In genomic region chr13:69820180-69820579, GRCh38 we compare ENCODE assay signal across 27 cellular contexts.
"Had no signal": no experiment of that assay in that cellular context is flagged by ENCODE, and none has a peak within 500 bp of the region (broad histone marks: within the 10 kb centered on the region; RNA-seq: fewer than 3 reads in every experiment).

No MANE protein-coding gene starts in this region.

- ATAC-seq: activated CD8-positive, alpha-beta T cell treated with anti-CD3 and anti-CD28 coated beads, Interleukin-2, amount 10 ng/mL, durations not matched to agents 7 days and 5 days; Panc1 had no signal

- H3K4me1 Mint-ChIP-seq: activated CD4-positive, alpha-beta T cell treated with anti-CD3 and anti-CD28 coated beads, Interleukin-2, amount 10 ng/mL, durations not matched to agents 7 days and 5 days; activated naive CD4-positive, alpha-beta T cell treated with anti-CD3 and anti-CD28 coated beads, Interleukin-2, amount 50 U/mL, for 24 hours; activated naive CD8-positive, alpha-beta T cell treated with anti-CD3 and anti-CD28 coated beads, Interleukin-2, amount 10 ng/mL, durations not matched to agents 7 days and 5 days; central memory CD8-positive, alpha-beta T cell had no signal

- H3K36me3 Mint-ChIP-seq: activated naive CD4-positive, alpha-beta T cell treated with anti-CD3 and anti-CD28 coated beads, Interleukin-2, amount 50 U/mL, for 24 hours; activated naive CD8-positive, alpha-beta T cell treated with anti-CD3 and anti-CD28 coated beads, Interleukin-2, amount 10 ng/mL, durations not matched to agents 7 days and 5 days had no signal

- H3K36me3 ChIP-seq: ascending aorta, cardiac muscle cell, MG63, SJCRH30 had no signal

- H3K4me3 Mint-ChIP-seq: activated CD4-positive, alpha-beta T cell treated with anti-CD3 and anti-CD28 coated beads, Interleukin-2, amount 10 ng/mL, durations not matched to agents 7 days and 5 days; activated CD8-positive, alpha-beta T cell treated with anti-CD3 and anti-CD28 coated beads, Interleukin-2, amount 10 ng/mL, durations not matched to agents 7 days and 5 days; activated naive CD4-positive, alpha-beta T cell treated with anti-CD3 and anti-CD28 coated beads, Interleukin-2, amount 50 U/mL, for 24 hours; activated naive CD8-positive, alpha-beta T cell treated with anti-CD3 and anti-CD28 coated beads, Interleukin-2, amount 10 ng/mL, durations not matched to agents 7 days and 5 days; activated T-cell treated with anti-CD3 and anti-CD28 coated beads, Interleukin-2, amount 50 U/mL, for 24 hours; central memory CD8-positive, alpha-beta T cell had no signal

- H3K9me3 ChIP-seq: ascending aorta, MG63, SJCRH30 had no signal

- H3K27ac ChIP-seq: ascending aorta, cardiac muscle cell, SJCRH30 had no signal

- H3K4me1 ChIP-seq: ascending aorta, SJCRH30 had no signal

- H3K27me3 ChIP-seq: ascending aorta, cardiac muscle cell, MG63, SJCRH30 had no signal

- H3K4me3 ChIP-seq: ascending aorta, cardiac muscle cell, MG63, SJCRH30 had no signal

- H3K9me3 Mint-ChIP-seq: activated naive CD4-positive, alpha-beta T cell treated with anti-CD3 and anti-CD28 coated beads, Interleukin-2, amount 50 U/mL, for 24 hours had no signal

- H3K27ac Mint-ChIP-seq: activated CD4-positive, alpha-beta T cell treated with anti-CD3 and anti-CD28 coated beads, Interleukin-2, amount 10 ng/mL, durations not matched to agents 7 days and 5 days; activated CD8-positive, alpha-beta T cell treated with anti-CD3 and anti-CD28 coated beads, Interleukin-2, amount 10 ng/mL, durations not matched to agents 7 days and 5 days; activated naive CD4-positive, alpha-beta T cell treated with anti-CD3 and anti-CD28 coated beads, Interleukin-2, amount 50 U/mL, for 24 hours; activated naive CD8-positive, alpha-beta T cell treated with anti-CD3 and anti-CD28 coated beads, Interleukin-2, amount 10 ng/mL, durations not matched to agents 7 days and 5 days; activated T-cell treated with anti-CD3 and anti-CD28 coated beads, Interleukin-2, amount 50 U/mL, for 24 hours; activated T-helper 2 cell treated with anti-CD3 and anti-CD28 coated beads, Interferon-gamma antibody, Interleukin-2, Interleukin-4, amounts not matched to agents 10 μg/mL and 5 μg/mL and 100 μg/mL, durations not matched to agents 14 hours and 24 hours and 36 hours had no signal

- DNase-seq: activated CD4-positive, alpha-beta T cell treated with anti-CD3 and anti-CD28 coated beads, Interleukin-2, amount 10 ng/mL, durations not matched to agents 7 days and 5 days; activated CD4-positive, alpha-beta T cell treated with anti-CD3 and anti-CD28 coated beads, Interleukin-2, amount 50 U/mL, for 48 hours; activated CD8-positive, alpha-beta T cell treated with anti-CD3 and anti-CD28 coated beads, Interleukin-2, amount 10 ng/mL, durations not matched to agents 7 days and 5 days; activated gamma-delta T cell; activated naive CD4-positive, alpha-beta T cell treated with Interleukin-2 at 50 U/mL for 16 hours; activated naive CD8-positive, alpha-beta T cell treated with anti-CD3 and anti-CD28 coated beads, Interleukin-2, amount 10 ng/mL, durations not matched to agents 7 days and 5 days; activated T-cell treated with anti-CD3 and anti-CD28 coated beads, Interleukin-2, amount 50 U/mL, for 24 hours; amygdala; MG63; NCI-H1048; NCI-H1105 treated with DMSO at 0.1 percent for 48 hours; NCI-H1436; NCI-H187; NCI-H2081; NCI-H2171 treated with DMSO at 0.1 percent for 48 hours; NCI-H2227 treated with DMSO at 0.1 percent for 48 hours; NCI-H446; NCI-H510A treated with DMSO at 0.1 percent for 48 hours; NK-92 treated with Interleukin-12 subunit alpha and Interleukin-12 subunit beta, amount 100 ng/mL, for 24 hours; SHP77; SJCRH30 had no signal
